ENCODE assay signal across 14 cellular contexts in the genomic region with DNA sequence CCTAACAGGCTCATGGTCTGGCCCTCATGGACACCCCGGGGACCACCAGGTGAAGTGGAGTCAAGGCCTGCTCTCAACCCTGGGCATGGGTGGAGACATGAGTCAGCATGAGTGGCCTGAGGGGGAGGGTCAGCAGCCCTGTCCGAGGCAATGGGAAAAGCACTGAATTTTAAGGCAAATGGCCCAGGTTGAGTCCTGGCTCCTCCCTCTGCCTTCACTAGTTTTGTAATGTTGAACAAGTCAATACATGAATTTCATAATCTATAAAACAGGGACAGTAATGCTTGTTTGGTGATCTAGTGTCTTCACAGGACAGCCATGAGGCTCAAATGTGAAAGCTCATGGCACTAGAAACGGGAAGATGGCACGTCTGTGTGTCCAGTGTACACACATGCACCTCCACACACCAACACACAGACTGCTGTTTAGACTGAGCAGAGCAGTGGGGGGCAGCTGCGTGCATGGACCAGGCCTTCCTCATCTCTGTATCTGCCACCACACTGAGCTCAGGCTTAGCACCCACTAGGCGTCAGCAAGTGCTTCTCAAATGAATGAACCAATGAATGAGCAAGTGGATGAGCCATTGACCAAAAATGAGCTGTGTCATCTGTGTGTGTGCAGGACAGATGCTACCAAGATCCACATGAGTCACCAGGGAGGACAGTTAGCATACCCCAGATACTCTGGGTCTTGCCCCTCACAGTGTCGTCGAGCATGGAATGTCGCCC.
DNase-seq lines count a peak whose midpoint lies in the region; ATAC-seq, FAIRE-seq and TF ChIP-seq lines count a peak whose summit lies in the region.
"Had no signal": no experiment of that assay in that cellular context is flagged by ENCODE, and none has a peak within 500 bp of the region (broad histone marks: within the 10 kb centered on the region; RNA-seq: fewer than 3 reads in every experiment).

No MANE protein-coding gene starts in this region.

- peaks cover 5% of the 10 kb centered on the region for H3K79me2 ChIP-seq in ACC112 (ENCODE audit: control insufficient read depth, insufficient read depth, low read length, unreplicated experiment)
- no peaks in the 10 kb centered on the region for H3K79me2 ChIP-seq in astrocyte (ENCODE audit: insufficient read depth, low read length)

- peak; percentile 88 for DNase-seq in HT1080 (ENCODE audit: low read depth)
- peak; percentile 84 for DNase-seq in astrocyte (ENCODE audit: low read depth)
- DNase-seq in left lobe of liver (ENCODE audit: low spot score): peak; percentile 67
- DNase-seq in sigmoid colon: no peak
- DNase-seq in DMS 273 (lab: John Stamatoyannopoulos, UW; ENCODE audit: unreplicated experiment): no peak
- DNase-seq in NCI-H748 treated with DMSO at 0.1 percent for 48 hours (lab: John Stamatoyannopoulos, UW): no peak
- DNase-seq: activated CD8-positive, alpha-beta T cell treated with anti-CD3 and anti-CD28 coated beads for 36 hours; CD8-positive, alpha-beta T cell; NCI-H1105 treated with DMSO at 0.1 percent for 48 hours; RPMI8226; upper lobe of right lung had no signal

- H3K27me3 Mint-ChIP-seq in astrocyte (ENCODE audit: low read depth, unreplicated experiment): peaks cover 16% of the 10 kb centered on the region
- H3K27me3 Mint-ChIP-seq: activated CD8-positive, alpha-beta T cell treated with anti-CD3 and anti-CD28 coated beads for 36 hours had no signal

- peak overlapping the region; percentile 19 for H3K9ac ChIP-seq in astrocyte (ENCODE audit: low read length)

- no peak for TF ChIP-seq POLR2A in sigmoid colon (IDR thresholded peaks at IDR 0.05)

- no peaks in the 10 kb centered on the region for H3K36me3 Mint-ChIP-seq in astrocyte (ENCODE audit: low read depth, unreplicated experiment)
- H3K36me3 Mint-ChIP-seq: CD8-positive, alpha-beta T cell had no signal

- no peak overlapping the region for H3K4me3 Mint-ChIP-seq in astrocyte (ENCODE audit: unreplicated experiment)
- H3K4me3 Mint-ChIP-seq: activated CD8-positive, alpha-beta T cell treated with anti-CD3 and anti-CD28 coated beads for 36 hours; CD8-positive, alpha-beta T cell had no signal

- TF ChIP-seq CTCF in astrocyte (IDR thresholded peaks at IDR 0.05; ENCODE audit: insufficient read depth, low read depth, low read length) (no peak), sigmoid colon (IDR thresholded peaks at IDR 0.05) (no peak)

- no peaks in the 10 kb centered on the region for H3K36me3 ChIP-seq in ACC112 (ENCODE audit: insufficient read depth, low read length)
- no peaks in the 10 kb centered on the region for H3K36me3 ChIP-seq in astrocyte (ENCODE audit: insufficient read depth, low read length)
- no peaks in the 10 kb centered on the region for H3K36me3 ChIP-seq in sigmoid colon
- H3K36me3 ChIP-seq: cardiac muscle cell, upper lobe of right lung had no signal

- peaks cover 42% of the 10 kb centered on the region for H3K4me1 ChIP-seq in ACC112 (ENCODE audit: control insufficient read depth, insufficient read depth, low read length, unreplicated experiment)
- H3K4me1 ChIP-seq in astrocyte (ENCODE audit: insufficient read depth, low read length): peaks cover 25% of the 10 kb centered on the region
- H3K4me1 ChIP-seq in sigmoid colon: no peaks in the 10 kb centered on the region

- H3K4me2 ChIP-seq in astrocyte (ENCODE audit: low read length): peak overlapping the region; percentile 64

- H3K27me3 ChIP-seq in ACC112 (ENCODE audit: insufficient read depth, low read length) (no peaks in the 10 kb centered on the region), astrocyte (ENCODE audit: insufficient read depth, low read length) (peaks cover 3% of the 10 kb centered on the region), sigmoid colon (no peaks in the 10 kb centered on the region)
- H3K27me3 ChIP-seq: cardiac muscle cell, upper lobe of right lung had no signal

- no peaks in the 10 kb centered on the region for H3K9me3 ChIP-seq in astrocyte (ENCODE audit: insufficient read depth, low read depth, low read length)
- H3K9me3 ChIP-seq in sigmoid colon: no peaks in the 10 kb centered on the region
- H3K9me3 ChIP-seq: upper lobe of right lung had no signal

- H3K9me3 Mint-ChIP-seq in astrocyte (ENCODE audit: unreplicated experiment): no peaks in the 10 kb centered on the region
- H3K9me3 Mint-ChIP-seq: activated CD8-positive, alpha-beta T cell treated with anti-CD3 and anti-CD28 coated beads for 36 hours; CD8-positive, alpha-beta T cell had no signal

- H3K27ac ChIP-seq in ACC112 (ENCODE audit: low read depth, low read length) (peak overlapping the region; percentile 80), astrocyte (ENCODE audit: low read depth, low read length) (peak overlapping the region; percentile 48), sigmoid colon (no peak overlapping the region)
- H3K27ac ChIP-seq: cardiac muscle cell, upper lobe of right lung had no signal

- peak; percentile 59 for FAIRE-seq in astrocyte (lab: Jason Lieb, UNC)

- H3K4me3 ChIP-seq in ACC112 (ENCODE audit: low read depth, low read length) (peak overlapping the region; percentile 63), astrocyte (ENCODE audit: insufficient read depth, low read depth, low read length) (no peak overlapping the region), sigmoid colon (no peak overlapping the region)
- H3K4me3 ChIP-seq: cardiac muscle cell, upper lobe of right lung had no signal

- no peak for TF ChIP-seq EP300 in sigmoid colon (IDR thresholded peaks at IDR 0.05)

- 87 to 90% methylated on average over 9 of the region's 9 CpGs for WGBS in sigmoid colon, 2 donors

- intact Hi-C loops in sigmoid colon (cut with DNase I): no loop called here

- H2AFZ ChIP-seq in ACC112 (ENCODE audit: low read length, unreplicated experiment) (no peak overlapping the region), astrocyte (ENCODE audit: low read depth, low read length) (peak overlapping the region; percentile 18)

- peaks cover 14% of the 10 kb centered on the region for H3K4me1 Mint-ChIP-seq in astrocyte (ENCODE audit: low read depth, unreplicated experiment)

- no peaks in the 10 kb centered on the region for H4K20me1 ChIP-seq in astrocyte (ENCODE audit: insufficient read depth, low read length)

- H3K27ac Mint-ChIP-seq in astrocyte (ENCODE audit: unreplicated experiment): no peak overlapping the region
- H3K27ac Mint-ChIP-seq: activated CD8-positive, alpha-beta T cell treated with anti-CD3 and anti-CD28 coated beads for 36 hours; CD8-positive, alpha-beta T cell had no signal

- peak; percentile 69 for ATAC-seq in left lobe of liver
- ATAC-seq in GM19395 (IDR thresholded peaks at IDR 0.05; ENCODE audit: unreplicated experiment): no peak
- ATAC-seq: activated CD8-positive, alpha-beta T cell treated with anti-CD3 and anti-CD28 coated beads for 36 hours; CD8-positive, alpha-beta T cell; upper lobe of right lung had no signal

Comparison
In these comparisons a context has a peak if more than half of its experiments do, and no peak if none do; other contexts are left out.
1. H3K27ac ChIP-seq: peak in ACC112 (single experiment) and astrocyte (single experiment); none in sigmoid colon (0 of 4).
2. DNase-seq: peak in HT1080 (single experiment), astrocyte (single experiment) and left lobe of liver (single experiment); none in sigmoid colon (single experiment), DMS 273 (single experiment) and NCI-H748 treated with DMSO at 0.1 percent for 48 hours (single experiment).